In genomic region chr13:61874970-61875579, GRCh38 we compare ENCODE assay signal across 17 cellular contexts.
"Had no signal": no experiment of that assay in that cellular context is flagged by ENCODE, and none has a peak within 500 bp of the region (broad histone marks: within the 10 kb centered on the region; RNA-seq: fewer than 3 reads in every experiment).

No MANE protein-coding gene starts in this region.

- H3K27ac ChIP-seq: RWPE1 had no signal

- DNase-seq: Karpas-422, KG1, MM.1S, NCI-H1092 treated with DMSO at 0.1 percent for 48 hours, NCI-H1436, NCI-H187 treated with DMSO at 0.1 percent for 48 hours, NCI-H2029 treated with DMSO at 0.1 percent for 48 hours, NCI-H2171 treated with DMSO at 0.1 percent for 48 hours, NCI-H226, NCI-H446, NCI-H510A, NCI-H524 treated with DMSO at 0.1 percent for 48 hours, NCI-H69, NCI-H774, PC-3, SHP77 had no signal
